Comparison of ENCODE assay signal across 25 cellular contexts in genomic region chr1:46601257-46602007, GRCh38. TPM values are rescaled to one million over a fixed set of nuclear protein-coding genes. Genes with fewer than 3 reads are reported as not detected.
DNase-seq lines count a peak whose midpoint lies in the region; TF ChIP-seq lines count a peak whose summit lies in the region.
"Had no signal": no experiment of that assay in that cellular context is flagged by ENCODE, and none has a peak within 500 bp of the region (broad histone marks: within the 10 kb centered on the region; RNA-seq: fewer than 3 reads in every experiment).

No MANE protein-coding gene starts in this region.

- TF ChIP-seq POLR2A in sigmoid colon (IDR thresholded peaks at IDR 0.05) = no peak

- peak overlapping the region in 3 of 4 donors; percentile 64 to 70 (median 68) for H3K27ac ChIP-seq in sigmoid colon
- H3K27ac ChIP-seq: HL-60, lower lobe of right lung, prostate gland, uterus had no signal

- no peak for DNase-seq in activated naive CD4-positive, alpha-beta T cell (lab: John Stamatoyannopoulos, UW)
- DNase-seq in sigmoid colon (no peak), posterior cingulate gyrus (no peak), NCI-H748 (lab: John Stamatoyannopoulos, UW; ENCODE audit: unreplicated experiment) (no peak), SK-N-DZ (ENCODE audit: low spot score) (no peak)
- DNase-seq: activated CD4-positive, CD25-positive, alpha-beta regulatory T cell treated with anti-CD3 and anti-CD28 coated beads, Interleukin-2, amount 50 U/mL, for 72 hours; activated CD8-positive, alpha-beta memory T cell treated with anti-CD3 and anti-CD28 coated beads, Interleukin-2, amount 50 U/mL, for 4 hours; head of caudate nucleus; KG1; lower lobe of right lung; NCI-H2081 treated with DMSO at 0.1 percent for 48 hours; NCI-H526 treated with DMSO at 0.1 percent for 48 hours; SHP77; small intestine; stimulated activated CD4-positive, alpha-beta T cell treated with anti-CD3 and anti-CD28 coated beads, Interleukin-4, amount 100 ng/mL, for 1 hour; T-helper 9 cell; uterus had no signal

- H3K27me3 ChIP-seq in sigmoid colon = no peaks in the 10 kb centered on the region
- H3K27me3 ChIP-seq: uterus had no signal

- peaks cover 0 to 71% (median 59%) of the 10 kb centered on the region in 4 donors for H3K4me1 ChIP-seq in sigmoid colon

- H3K9me3 ChIP-seq in sigmoid colon = no peaks in the 10 kb centered on the region
- H3K9me3 ChIP-seq: lower lobe of right lung, prostate gland, uterus had no signal

- 95% methylated on average over 3 of the region's 3 CpGs for WGBS in sigmoid colon, 2 donors

- H3K27me3 Mint-ChIP-seq in activated naive CD4-positive, alpha-beta T cell treated with anti-CD3 and anti-CD28 coated beads, Interleukin-2, amount 50 U/mL, for 24 hours = no peaks in the 10 kb centered on the region
- H3K27me3 Mint-ChIP-seq in IgD-negative memory B cell = no peaks in the 10 kb centered on the region
- no peaks in the 10 kb centered on the region for H3K27me3 Mint-ChIP-seq in dendritic cell treated with granulocyte-macrophage colony-stimulating factor and Interleukin-4, amounts not matched to agents 40 ng/mL and 50 ng/mL, for 4 days

- peaks cover 76% of the 10 kb centered on the region for H3K4me1 Mint-ChIP-seq in activated naive CD4-positive, alpha-beta T cell treated with anti-CD3 and anti-CD28 coated beads, Interleukin-2, amount 50 U/mL, for 24 hours
- H3K4me1 Mint-ChIP-seq in IgD-negative memory B cell = peaks cover 16 to 39% (median 20%) of the 10 kb centered on the region in 3 donors
- peaks cover 82% of the 10 kb centered on the region for H3K4me1 Mint-ChIP-seq in dendritic cell treated with granulocyte-macrophage colony-stimulating factor and Interleukin-4, amounts not matched to agents 40 ng/mL and 50 ng/mL, for 4 days (ENCODE audit: low read depth)

- H3K9me3 Mint-ChIP-seq in activated naive CD4-positive, alpha-beta T cell treated with anti-CD3 and anti-CD28 coated beads, Interleukin-2, amount 50 U/mL, for 24 hours = no peaks in the 10 kb centered on the region
- no peaks in the 10 kb centered on the region for H3K9me3 Mint-ChIP-seq in IgD-negative memory B cell
- H3K9me3 Mint-ChIP-seq in dendritic cell treated with granulocyte-macrophage colony-stimulating factor and Interleukin-4, amounts not matched to agents 40 ng/mL and 50 ng/mL, for 4 days = no peaks in the 10 kb centered on the region

- TF ChIP-seq EP300 in sigmoid colon (IDR thresholded peaks at IDR 0.05) = no peak

- intact Hi-C loops in dendritic cell treated with granulocyte-macrophage colony-stimulating factor and Interleukin-4, amounts not matched to agents 40 ng/mL and 50 ng/mL, for 4 days (cut with micrococcal nuclease) = no loop called here
- intact Hi-C loops in sigmoid colon (cut with DNase I) = loop anchor here (5.0 kb wide), 1 partner anchor 121 kb away; no protein-coding TSS in a partner anchor
- intact Hi-C loops in posterior cingulate gyrus (cut with DNase I) = loop anchor here (10.0 kb wide), 1 partner anchor 63 kb away; the partner anchor contains the start of gene ATPAF1

- peak overlapping the region; percentile 54 for H3K4me3 Mint-ChIP-seq in activated naive CD4-positive, alpha-beta T cell treated with anti-CD3 and anti-CD28 coated beads, Interleukin-2, amount 50 U/mL, for 24 hours
- H3K4me3 Mint-ChIP-seq in IgD-negative memory B cell = peak overlapping the region in 2 of 4 donors; percentile 30 to 66
- peak overlapping the region; percentile 93 for H3K4me3 Mint-ChIP-seq in dendritic cell treated with granulocyte-macrophage colony-stimulating factor and Interleukin-4, amounts not matched to agents 40 ng/mL and 50 ng/mL, for 4 days

- no peak overlapping the region for H3K27ac Mint-ChIP-seq in activated naive CD4-positive, alpha-beta T cell treated with anti-CD3 and anti-CD28 coated beads, Interleukin-2, amount 50 U/mL, for 24 hours
- H3K27ac Mint-ChIP-seq in IgD-negative memory B cell = peak overlapping the region; percentile 24 to 49 (median 31)
- peak overlapping the region; percentile 66 for H3K27ac Mint-ChIP-seq in dendritic cell treated with granulocyte-macrophage colony-stimulating factor and Interleukin-4, amounts not matched to agents 40 ng/mL and 50 ng/mL, for 4 days

- no peak for TF ChIP-seq CTCF in sigmoid colon (IDR thresholded peaks at IDR 0.05)

- no peaks in the 10 kb centered on the region for H3K36me3 ChIP-seq in sigmoid colon
- H3K36me3 ChIP-seq: lower lobe of right lung, prostate gland, uterus had no signal

- no peak overlapping the region for H3K4me3 ChIP-seq in sigmoid colon
- H3K4me3 ChIP-seq: lower lobe of right lung, prostate gland, uterus had no signal

- H3K36me3 Mint-ChIP-seq in activated naive CD4-positive, alpha-beta T cell treated with anti-CD3 and anti-CD28 coated beads, Interleukin-2, amount 50 U/mL, for 24 hours = no peaks in the 10 kb centered on the region
- H3K36me3 Mint-ChIP-seq in IgD-negative memory B cell = peaks cover 5% of the 10 kb centered on the region
- H3K36me3 Mint-ChIP-seq in dendritic cell treated with granulocyte-macrophage colony-stimulating factor and Interleukin-4, amounts not matched to agents 40 ng/mL and 50 ng/mL, for 4 days (ENCODE audit: low read depth) = peaks cover 78% of the 10 kb centered on the region

RNA-seq across cellular contexts. Expression of gene MKNK1, which starts 2.6 kb away (rescaled TPM):
- polyA plus RNA-seq in IgD-negative memory B cell (20.8 TPM), sigmoid colon (10 to 100 TPM; 15.0 to 30.3 (median 30.0) TPM)
- 10 to 100 TPM; 32.1 to 54.3 (median 35.7) TPM for total RNA-seq in sigmoid colon
- polyA plus RNA-seq in SK-N-DZ (2014; cell fraction: cytosol; rRNA removed) = 8.6 and 10.1 TPM in 2 replicates
- 11.6 and 18.1 TPM in 2 replicates for polyA plus RNA-seq in SK-N-DZ (2014; cell fraction: nucleus; rRNA removed)

RNA-seq across cellular contexts. Expression of gene MOB3C, which starts 15.2 kb away (rescaled TPM):
- 10.7 TPM for polyA plus RNA-seq in IgD-negative memory B cell
- total RNA-seq in sigmoid colon = 10 to 100 TPM; 11.4 to 25.7 (median 16.0) TPM
- 10 to 100 TPM in 2 of 3 donors, 1 to 10 TPM in 1; 7.8 to 13.8 (median 12.0) TPM for polyA plus RNA-seq in sigmoid colon
- polyA plus RNA-seq in SK-N-DZ (2014; cell fraction: cytosol; rRNA removed) = 0.55 and 2.5 TPM in 2 replicates
- 0.57 and 1.0 TPM in 2 replicates for polyA plus RNA-seq in SK-N-DZ (2014; cell fraction: nucleus; rRNA removed)

RNA-seq across cellular contexts. Expression of gene KNCN, which starts 50.0 kb away (rescaled TPM):
- polyA plus RNA-seq in IgD-negative memory B cell (not detected), sigmoid colon (not detected)
- not detected for total RNA-seq in sigmoid colon
- not detected in 2 replicates for polyA plus RNA-seq in SK-N-DZ (2014; cell fraction: cytosol; rRNA removed)
- not detected in 2 replicates for polyA plus RNA-seq in SK-N-DZ (2014; cell fraction: nucleus; rRNA removed)
- total RNA-seq: H4, lower lobe of right lung, OCI-LY7, prostate gland, subcutaneous adipose tissue, uterus had no signal
- polyA plus RNA-seq: small intestine had no signal
